In the genomic region with DNA sequence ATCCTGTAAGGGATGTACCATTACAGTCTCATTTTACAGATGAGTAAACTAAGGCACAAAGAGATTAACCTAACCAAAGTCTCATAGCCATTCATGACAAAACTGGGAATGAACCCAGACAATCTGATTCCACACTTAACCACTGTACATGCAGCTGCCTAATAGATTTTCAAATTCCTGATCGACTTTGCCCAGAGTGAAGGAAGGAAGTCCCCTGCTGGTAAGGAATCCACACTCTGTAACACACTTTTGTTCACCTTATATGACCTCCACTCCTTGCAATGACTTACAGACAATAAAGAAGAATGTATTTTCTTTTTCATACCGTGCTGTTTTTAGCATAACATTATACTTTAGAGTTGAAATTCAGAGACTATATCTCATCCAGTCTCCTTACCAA, we compare ENCODE assay signal across 1 cellular context.
TF ChIP-seq lines count a peak whose summit lies in the region.

No MANE protein-coding gene starts in this region.

TF ChIP-seq in GM12878, 131 proteins besides CTCF, POLR2A, EP300 and RAD21:
- TF ChIP-seq CBFB (IDR thresholded peaks at IDR 0.05; ENCODE audit: low read depth) (no peak), MEF2A (IDR thresholded peaks at IDR 0.05; ENCODE audit: insufficient read depth, low read depth, low read length) (no peak), MXI1 (IDR thresholded peaks at IDR 0.05; ENCODE audit: low read depth, low read length) (no peak), NBN (IDR thresholded peaks at IDR 0.05) (no peak), ZBTB33 (IDR thresholded peaks at IDR 0.05) (no peak), WRNIP1 (IDR thresholded peaks at IDR 0.05; ENCODE audit: borderline replicate concordance, low read depth, low read length) (no peak), MYB (IDR thresholded peaks at IDR 0.05; ENCODE audit: borderline replicate concordance, low read depth, low read length) (no peak), CHD2 (IDR thresholded peaks at IDR 0.05; ENCODE audit: borderline replicate concordance, low read depth, low read length) (no peak), HDGF (IDR thresholded peaks at IDR 0.05) (no peak), SMARCA5 (IDR thresholded peaks at IDR 0.05) (no peak), MTA2 (IDR thresholded peaks at IDR 0.05; ENCODE audit: low read depth) (no peak), TCF7 (IDR thresholded peaks at IDR 0.05; ENCODE audit: borderline replicate concordance) (no peak), ZNF622 (IDR thresholded peaks at IDR 0.05) (no peak)
- TF ChIP-seq, protein P1, sequence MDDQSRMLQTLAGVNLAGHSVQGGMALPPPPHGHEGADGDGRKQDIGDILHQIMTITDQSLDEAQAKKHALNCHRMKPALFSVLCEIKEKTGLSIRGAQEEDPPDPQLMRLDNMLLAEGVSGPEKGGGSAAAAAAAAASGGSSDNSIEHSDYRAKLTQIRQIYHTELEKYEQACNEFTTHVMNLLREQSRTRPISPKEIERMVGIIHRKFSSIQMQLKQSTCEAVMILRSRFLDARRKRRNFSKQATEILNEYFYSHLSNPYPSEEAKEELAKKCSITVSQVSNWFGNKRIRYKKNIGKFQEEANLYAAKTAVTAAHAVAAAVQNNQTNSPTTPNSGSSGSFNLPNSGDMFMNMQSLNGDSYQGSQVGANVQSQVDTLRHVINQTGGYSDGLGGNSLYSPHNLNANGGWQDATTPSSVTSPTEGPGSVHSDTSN (IDR thresholded peaks at IDR 0.05; ENCODE audit: insufficient replicate concordance, low read depth, low read length) = no peak
TF ChIP-seq in GM12878: peak in this region for 0.
